Comparison of ENCODE assay signal across 21 cellular contexts in the genomic region with DNA sequence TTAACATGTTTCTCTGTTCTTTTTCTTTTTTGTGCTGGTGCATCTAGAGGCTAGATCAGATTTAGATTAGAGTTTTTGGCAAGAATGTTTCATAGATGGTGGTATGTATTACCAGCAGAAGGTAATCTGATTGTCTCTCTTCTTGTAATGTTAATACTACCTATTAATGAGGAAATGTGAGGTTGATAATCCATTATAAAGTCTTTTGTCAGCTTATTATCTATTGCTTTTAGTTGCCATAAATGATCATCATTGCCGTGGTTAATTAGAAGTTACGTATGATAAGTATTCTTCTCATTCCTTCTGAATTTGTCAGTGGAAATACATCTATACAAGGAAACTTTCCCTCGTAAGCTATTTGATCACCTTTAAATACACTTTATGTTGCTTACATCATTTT.
DNase-seq lines count a peak whose midpoint lies in the region; ATAC-seq, FAIRE-seq and TF ChIP-seq lines count a peak whose summit lies in the region.
"Had no signal": no experiment of that assay in that cellular context is flagged by ENCODE, and none has a peak within 500 bp of the region (broad histone marks: within the 10 kb centered on the region; RNA-seq: fewer than 3 reads in every experiment).

No MANE protein-coding gene starts in this region.

- H3K27me3 ChIP-seq in astrocyte (ENCODE audit: insufficient read depth, low read length) (no peaks in the 10 kb centered on the region), vagina (no peaks in the 10 kb centered on the region)
- H3K27me3 ChIP-seq: BE2C; BLaER1 treated with 17β-estradiol and CSF1 and Interleukin-3, amounts not matched to agents 10 nM and 100 nM had no signal

- H3K36me3 ChIP-seq in astrocyte (ENCODE audit: insufficient read depth, low read length) (no peaks in the 10 kb centered on the region), vagina (no peaks in the 10 kb centered on the region)
- H3K36me3 ChIP-seq: BE2C had no signal

- peaks cover 5% of the 10 kb centered on the region for H3K36me3 Mint-ChIP-seq in natural killer cell
- H3K36me3 Mint-ChIP-seq in natural killer cell treated with Interleukin-12 subunit alpha and Interleukin-12 subunit beta and Interleukin-15 and Interleukin-18, amount 100 ng/mL, for 72 hours: peaks cover 13% of the 10 kb centered on the region
- H3K36me3 Mint-ChIP-seq in astrocyte (ENCODE audit: low read depth, unreplicated experiment): peaks cover 4% of the 10 kb centered on the region

- intact Hi-C loops in natural killer cell (cut with micrococcal nuclease): no loop called here
- intact Hi-C loops in vagina (cut with DNase I): no loop called here

- no peak overlapping the region for H2AFZ ChIP-seq in astrocyte (ENCODE audit: low read depth, low read length)
- H2AFZ ChIP-seq: GM23338 had no signal

- H3K4me3 Mint-ChIP-seq in natural killer cell (peak overlapping the region; percentile 69), astrocyte (ENCODE audit: unreplicated experiment) (no peak overlapping the region)
- no peak overlapping the region for H3K4me3 Mint-ChIP-seq in natural killer cell treated with Interleukin-12 subunit alpha and Interleukin-12 subunit beta and Interleukin-15 and Interleukin-18, amount 100 ng/mL, for 72 hours
- H3K4me3 Mint-ChIP-seq: CD14-positive monocyte; CD4-positive, alpha-beta T cell; GM23338; H9 had no signal

- H3K79me2 ChIP-seq in astrocyte (ENCODE audit: insufficient read depth, low read length): peaks cover 8% of the 10 kb centered on the region

- peak; percentile 26 for FAIRE-seq in astrocyte (lab: Jason Lieb, UNC)
- FAIRE-seq: A204.1, GM12891, GM18507 had no signal

- peaks cover 61 to 67% of the 10 kb centered on the region in 2 donors for H3K4me1 Mint-ChIP-seq in natural killer cell
- peaks cover 42 to 50% of the 10 kb centered on the region in 2 donors for H3K4me1 Mint-ChIP-seq in natural killer cell treated with Interleukin-12 subunit alpha and Interleukin-12 subunit beta and Interleukin-15 and Interleukin-18, amount 100 ng/mL, for 72 hours (ENCODE audit: low read depth in 2 of 2)
- H3K4me1 Mint-ChIP-seq in astrocyte (ENCODE audit: low read depth, unreplicated experiment): no peaks in the 10 kb centered on the region
- H3K4me1 Mint-ChIP-seq: CD14-positive monocyte had no signal

- H3K27me3 Mint-ChIP-seq in natural killer cell (ENCODE audit: low read depth in 2 of 2) (no peaks in the 10 kb centered on the region), astrocyte (ENCODE audit: low read depth, unreplicated experiment) (no peaks in the 10 kb centered on the region)
- no peaks in the 10 kb centered on the region for H3K27me3 Mint-ChIP-seq in natural killer cell treated with Interleukin-12 subunit alpha and Interleukin-12 subunit beta and Interleukin-15 and Interleukin-18, amount 100 ng/mL, for 72 hours
- H3K27me3 Mint-ChIP-seq: CD4-positive, alpha-beta T cell; CD8-positive, alpha-beta memory T cell had no signal

- no peaks in the 10 kb centered on the region for H3K4me1 ChIP-seq in astrocyte (ENCODE audit: insufficient read depth, low read length)
- H3K4me1 ChIP-seq in vagina: peaks cover 26% of the 10 kb centered on the region
- H3K4me1 ChIP-seq: BLaER1 treated with 17β-estradiol and CSF1 and Interleukin-3, amounts not matched to agents 10 nM and 100 nM had no signal

- H3K9ac ChIP-seq in astrocyte (ENCODE audit: low read length): no peak overlapping the region
- H3K9ac ChIP-seq: BLaER1 treated with 17β-estradiol and CSF1 and Interleukin-3, amounts not matched to agents 10 nM and 100 nM had no signal

- H3K4me2 ChIP-seq in astrocyte (ENCODE audit: low read length): no peak overlapping the region
- H3K4me2 ChIP-seq: BLaER1 treated with 17β-estradiol and CSF1 and Interleukin-3, amounts not matched to agents 10 nM and 100 nM; GM23338 had no signal

- H3K9me3 ChIP-seq in astrocyte (ENCODE audit: insufficient read depth, low read depth, low read length) (no peaks in the 10 kb centered on the region), vagina (no peaks in the 10 kb centered on the region)
- H3K9me3 ChIP-seq: BE2C; BLaER1 treated with 17β-estradiol and CSF1 and Interleukin-3, amounts not matched to agents 10 nM and 100 nM had no signal

- peak overlapping the region in 1 of 2 donors; percentile 83 for H3K27ac Mint-ChIP-seq in natural killer cell
- peak overlapping the region in 1 of 2 donors; percentile 83 for H3K27ac Mint-ChIP-seq in natural killer cell treated with Interleukin-12 subunit alpha and Interleukin-12 subunit beta and Interleukin-15 and Interleukin-18, amount 100 ng/mL, for 72 hours
- no peak overlapping the region for H3K27ac Mint-ChIP-seq in astrocyte (ENCODE audit: unreplicated experiment)
- H3K27ac Mint-ChIP-seq: CD14-positive monocyte; CD4-positive, alpha-beta T cell; GM23338; H9 had no signal

- TF ChIP-seq POLR2A in vagina (IDR thresholded peaks at IDR 0.05): no peak

- no peak overlapping the region for H3K27ac ChIP-seq in astrocyte (ENCODE audit: low read depth, low read length)
- H3K27ac ChIP-seq in vagina: peak overlapping the region; percentile 41
- H3K27ac ChIP-seq: 22Rv1; BLaER1 treated with 17β-estradiol and CSF1 and Interleukin-3, amounts not matched to agents 10 nM and 100 nM had no signal

- DNase-seq in natural killer cell: no peak
- DNase-seq in natural killer cell treated with Interleukin-12 subunit alpha and Interleukin-12 subunit beta and Interleukin-15 and Interleukin-18, amount 100 ng/mL, for 72 hours (ENCODE audit: low spot score): no peak
- no peak for DNase-seq in astrocyte (ENCODE audit: low read depth)
- DNase-seq in vagina (ENCODE audit: extremely low spot score in 2 of 2): no peak
- no peak for DNase-seq in epidermal melanocyte (ENCODE audit: insufficient read length, low spot score)
- DNase-seq: BE2C; CD4-positive, alpha-beta T cell; CD8-positive, alpha-beta memory T cell; DMS53; DMS79 treated with DMSO at 0.1 percent for 48 hours; GF-D8; H9 had no signal

- H3K9me3 Mint-ChIP-seq in natural killer cell: peaks cover 2 to 4% of the 10 kb centered on the region in 2 donors
- H3K9me3 Mint-ChIP-seq in natural killer cell treated with Interleukin-12 subunit alpha and Interleukin-12 subunit beta and Interleukin-15 and Interleukin-18, amount 100 ng/mL, for 72 hours: peaks cover 7% of the 10 kb centered on the region
- no peaks in the 10 kb centered on the region for H3K9me3 Mint-ChIP-seq in astrocyte (ENCODE audit: unreplicated experiment)
- H3K9me3 Mint-ChIP-seq: CD4-positive, alpha-beta T cell; CD8-positive, alpha-beta memory T cell; GM23338; H9 had no signal

- no peak overlapping the region for H3K4me3 ChIP-seq in astrocyte (ENCODE audit: insufficient read depth, low read depth, low read length)
- no peak overlapping the region for H3K4me3 ChIP-seq in vagina
- H3K4me3 ChIP-seq: BLaER1 treated with 17β-estradiol and CSF1 and Interleukin-3, amounts not matched to agents 10 nM and 100 nM; GM23338 had no signal

- TF ChIP-seq CTCF in natural killer cell (IDR thresholded peaks at IDR 0.05): no peak
- no peak for TF ChIP-seq CTCF in astrocyte (IDR thresholded peaks at IDR 0.05; ENCODE audit: insufficient read depth, low read depth, low read length)
- no peak for TF ChIP-seq CTCF in vagina (IDR thresholded peaks at IDR 0.05)

- H4K20me1 ChIP-seq in astrocyte (ENCODE audit: insufficient read depth, low read length): peaks cover 19% of the 10 kb centered on the region
- H4K20me1 ChIP-seq: BLaER1 treated with 17β-estradiol and CSF1 and Interleukin-3, amounts not matched to agents 10 nM and 100 nM had no signal

- no peak for ATAC-seq in natural killer cell
- no peak for ATAC-seq in natural killer cell treated with Interleukin-12 subunit alpha and Interleukin-12 subunit beta and Interleukin-15 and Interleukin-18, amount 100 ng/mL, for 72 hours
- no peak for ATAC-seq in HG03196 (IDR thresholded peaks at IDR 0.05; ENCODE audit: unreplicated experiment)
- ATAC-seq: GM23338, HCT116 had no signal
